In the genomic region with DNA sequence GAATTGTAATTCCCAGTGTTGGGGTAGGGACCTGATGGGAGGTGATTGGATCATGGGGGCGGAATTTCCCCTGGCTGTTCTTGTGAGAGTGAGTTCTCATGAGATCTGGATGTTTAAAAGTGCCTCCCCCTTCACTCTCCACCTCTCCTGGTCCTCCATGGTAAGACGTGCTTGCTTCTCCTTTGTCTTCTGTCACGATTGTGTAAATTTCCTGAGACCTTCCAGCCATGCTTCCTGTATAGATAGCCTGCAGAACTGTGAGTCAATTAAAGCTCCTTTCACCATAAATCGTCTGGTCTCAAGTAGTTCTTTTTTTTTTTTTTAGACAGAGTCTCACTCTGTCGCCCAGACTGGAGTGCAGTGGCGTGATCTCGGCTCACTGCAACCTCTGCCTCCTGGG, we compare ENCODE assay signal across 23 cellular contexts. TPM values are rescaled to one million over a fixed set of nuclear protein-coding genes. Genes with fewer than 3 reads are reported as not detected.
A peak's percentile ranks its signal among the peaks of the same experiment; 100 is the strongest.
DNase-seq lines count a peak whose midpoint lies in the region; ATAC-seq and TF ChIP-seq lines count a peak whose summit lies in the region.
"Had no signal": no experiment of that assay in that cellular context is flagged by ENCODE, and none has a peak within 500 bp of the region (broad histone marks: within the 10 kb centered on the region; RNA-seq: fewer than 3 reads in every experiment).

No MANE protein-coding gene starts in this region.

- ATAC-seq in naive thymus-derived CD4-positive, alpha-beta T cell = peak; percentile 36
- ATAC-seq in body of pancreas = no peak
- ATAC-seq in stimulated activated naive CD8-positive, alpha-beta T cell treated with anti-CD3 and anti-CD28 coated beads, Interleukin-15, amount 100 ng/mL, for 72 hours = no peak
- ATAC-seq: activated naive CD8-positive, alpha-beta T cell treated with anti-CD3 and anti-CD28 coated beads, Interleukin-2, amount 50 U/mL, for 24 hours; activated T-cell treated with anti-CD3 and anti-CD28 coated beads, Interleukin-2, amount 50 U/mL, for 4 hours; psoas muscle had no signal

- H3K27ac ChIP-seq in naive thymus-derived CD4-positive, alpha-beta T cell (ENCODE audit: low read depth, low read length) = no peak overlapping the region
- no peak overlapping the region for H3K27ac ChIP-seq in body of pancreas
- H3K27ac ChIP-seq: left ventricle myocardium inferior, psoas muscle, SK-N-MC, VCaP had no signal

- DNase-seq in CD1c-positive myeloid dendritic cell (ENCODE audit: extremely low spot score) (peak; percentile 30), NB4 (ENCODE audit: low read depth) (peak; percentile 44), UCSD-AML1 (lab: John Stamatoyannopoulos, UW; ENCODE audit: unreplicated experiment) (peak; percentile 19), ureter (ENCODE audit: low spot score) (no peak), body of pancreas (no peak)
- no peak for DNase-seq in naive thymus-derived CD4-positive, alpha-beta T cell
- DNase-seq in stimulated activated naive CD8-positive, alpha-beta T cell treated with anti-CD3 and anti-CD28 coated beads, Interleukin-15, amount 100 ng/mL, for 72 hours = no peak
- DNase-seq: ACHN; activated CD4-positive, alpha-beta T cell treated with anti-CD3 and anti-CD28 coated beads, Interleukin-2, amount 10 ng/mL, durations not matched to agents 7 days and 5 days; activated naive CD8-positive, alpha-beta T cell treated with anti-CD3 and anti-CD28 coated beads, Interleukin-2, amount 50 U/mL, for 24 hours; activated T-cell treated with anti-CD3 and anti-CD28 coated beads, Interleukin-2, amount 50 U/mL, for 4 hours; cerebellar nuclear complex; COR-L47; DMS79 treated with DMSO at 0.1 percent for 48 hours; islet precursor cell; left ventricle myocardium inferior; NCI-H1105 treated with DMSO at 0.1 percent for 48 hours; NCI-H1930; NCI-H526; psoas muscle; stimulated activated naive CD4-positive, alpha-beta T cell had no signal

- no peaks in the 10 kb centered on the region for H3K27me3 Mint-ChIP-seq in naive thymus-derived CD4-positive, alpha-beta T cell
- H3K27me3 Mint-ChIP-seq in stimulated activated naive CD8-positive, alpha-beta T cell treated with anti-CD3 and anti-CD28 coated beads, Interleukin-15, amount 100 ng/mL, for 72 hours = no peaks in the 10 kb centered on the region
- H3K27me3 Mint-ChIP-seq: activated CD4-positive, alpha-beta T cell treated with anti-CD3 and anti-CD28 coated beads, Interleukin-2, amount 10 ng/mL, durations not matched to agents 7 days and 5 days; activated naive CD8-positive, alpha-beta T cell treated with anti-CD3 and anti-CD28 coated beads, Interleukin-2, amount 50 U/mL, for 24 hours had no signal

- peaks cover 0 to 18% (median 10%) of the 10 kb centered on the region in 7 donors for H3K4me1 Mint-ChIP-seq in naive thymus-derived CD4-positive, alpha-beta T cell
- peaks cover 19% of the 10 kb centered on the region for H3K4me1 Mint-ChIP-seq in stimulated activated naive CD8-positive, alpha-beta T cell treated with anti-CD3 and anti-CD28 coated beads, Interleukin-15, amount 100 ng/mL, for 72 hours

- POLR2A ChIA-PET in naive thymus-derived CD4-positive, alpha-beta T cell (lab: Charles Lee) = no interaction called here

- no peaks in the 10 kb centered on the region for H3K36me3 ChIP-seq in naive thymus-derived CD4-positive, alpha-beta T cell (ENCODE audit: control insufficient read depth in 2 of 3, insufficient read depth in 3 of 3, low read length in 3 of 3)
- H3K36me3 ChIP-seq in body of pancreas (replicated peaks in 1 of 2; ENCODE audit: insufficient read depth in 1 of 2, low read depth in 2 of 2) = no peaks in the 10 kb centered on the region
- H3K36me3 ChIP-seq: left ventricle myocardium inferior had no signal

- H3K4me3 ChIP-seq in NB4 (ENCODE audit: low read depth, low read length) (no peak overlapping the region), body of pancreas (no peak overlapping the region)
- H3K4me3 ChIP-seq in naive thymus-derived CD4-positive, alpha-beta T cell (ENCODE audit: low read length) = no peak overlapping the region
- H3K4me3 ChIP-seq: left ventricle myocardium inferior, psoas muscle, SK-N-MC had no signal

- H3K27ac Mint-ChIP-seq in naive thymus-derived CD4-positive, alpha-beta T cell = no peak overlapping the region
- H3K27ac Mint-ChIP-seq in stimulated activated naive CD8-positive, alpha-beta T cell treated with anti-CD3 and anti-CD28 coated beads, Interleukin-15, amount 100 ng/mL, for 72 hours = no peak overlapping the region
- H3K27ac Mint-ChIP-seq: activated CD4-positive, alpha-beta T cell treated with anti-CD3 and anti-CD28 coated beads, Interleukin-2, amount 10 ng/mL, durations not matched to agents 7 days and 5 days; activated naive CD8-positive, alpha-beta T cell treated with anti-CD3 and anti-CD28 coated beads, Interleukin-2, amount 50 U/mL, for 24 hours had no signal

- no peak for TF ChIP-seq POLR2A in NB4 (IDR thresholded peaks at IDR 0.05; ENCODE audit: extremely low read depth, insufficient read length)
- TF ChIP-seq POLR2A in body of pancreas (IDR thresholded peaks at IDR 0.05) = no peak

- 71 to 90% methylated on average over 7 of the region's 7 CpGs for WGBS in body of pancreas, 2 donors

- no peaks in the 10 kb centered on the region for H3K27me3 ChIP-seq in naive thymus-derived CD4-positive, alpha-beta T cell (ENCODE audit: control insufficient read depth in 2 of 2, insufficient read depth in 2 of 2, low read length in 2 of 2)
- H3K27me3 ChIP-seq in body of pancreas = no peaks in the 10 kb centered on the region

- H3K4me1 ChIP-seq in naive thymus-derived CD4-positive, alpha-beta T cell (ENCODE audit: control insufficient read depth in 2 of 2, insufficient read depth in 2 of 2, low read length in 2 of 2) = no peaks in the 10 kb centered on the region
- H3K4me1 ChIP-seq in body of pancreas = no peaks in the 10 kb centered on the region

- H3K9me3 Mint-ChIP-seq in naive thymus-derived CD4-positive, alpha-beta T cell = peaks cover 0 to 1% (median 0%) of the 10 kb centered on the region in 11 donors
- no peaks in the 10 kb centered on the region for H3K9me3 Mint-ChIP-seq in stimulated activated naive CD8-positive, alpha-beta T cell treated with anti-CD3 and anti-CD28 coated beads, Interleukin-15, amount 100 ng/mL, for 72 hours
- H3K9me3 Mint-ChIP-seq: activated CD4-positive, alpha-beta T cell treated with anti-CD3 and anti-CD28 coated beads, Interleukin-2, amount 10 ng/mL, durations not matched to agents 7 days and 5 days; activated naive CD8-positive, alpha-beta T cell treated with anti-CD3 and anti-CD28 coated beads, Interleukin-2, amount 50 U/mL, for 24 hours; activated T-cell treated with anti-CD3 and anti-CD28 coated beads, Interleukin-2, amount 50 U/mL, for 4 hours had no signal

- H3K4me3 Mint-ChIP-seq in naive thymus-derived CD4-positive, alpha-beta T cell = no peak overlapping the region
- no peak overlapping the region for H3K4me3 Mint-ChIP-seq in stimulated activated naive CD8-positive, alpha-beta T cell treated with anti-CD3 and anti-CD28 coated beads, Interleukin-15, amount 100 ng/mL, for 72 hours
- H3K4me3 Mint-ChIP-seq: activated CD4-positive, alpha-beta T cell treated with anti-CD3 and anti-CD28 coated beads, Interleukin-2, amount 10 ng/mL, durations not matched to agents 7 days and 5 days; activated naive CD8-positive, alpha-beta T cell treated with anti-CD3 and anti-CD28 coated beads, Interleukin-2, amount 50 U/mL, for 24 hours; activated T-cell treated with anti-CD3 and anti-CD28 coated beads, Interleukin-2, amount 50 U/mL, for 4 hours had no signal

- TF ChIP-seq CTCF in NB4 (IDR thresholded peaks at IDR 0.05; ENCODE audit: low read depth, low read length) (no peak), body of pancreas (IDR thresholded peaks at IDR 0.05) (no peak)

- H3K9me3 ChIP-seq in naive thymus-derived CD4-positive, alpha-beta T cell (ENCODE audit: control insufficient read depth in 2 of 3, low read length in 3 of 3) = no peaks in the 10 kb centered on the region
- H3K9me3 ChIP-seq in body of pancreas = no peaks in the 10 kb centered on the region
- H3K9me3 ChIP-seq: left ventricle myocardium inferior, psoas muscle had no signal

- CTCF ChIA-PET in naive thymus-derived CD4-positive, alpha-beta T cell (lab: Charles Lee) = no interaction called here

- intact Hi-C loops in naive thymus-derived CD4-positive, alpha-beta T cell (cut with micrococcal nuclease) = no loop called here
- intact Hi-C loops in body of pancreas (cut with DNase I) = no loop called here

- H3K36me3 Mint-ChIP-seq in naive thymus-derived CD4-positive, alpha-beta T cell = peaks cover 0 to 7% (median 0%) of the 10 kb centered on the region in 5 donors

RNA-seq across cellular contexts. Expression of a gene that starts 42.3 kb away (rescaled TPM):
- total RNA-seq in naive thymus-derived CD4-positive, alpha-beta T cell = 10 to 100 TPM in 4 of 5 experiments, 1 to 10 TPM in 1; 6.7 to 97.7 (median 53.0) TPM
- polyA plus RNA-seq in naive thymus-derived CD4-positive, alpha-beta T cell = 10 to 100 TPM; 25.2 to 53.4 TPM
- total RNA-seq in ureter (41.4 TPM), body of pancreas (10 to 100 TPM; 13.0 to 14.5 TPM)

Comparison
In these comparisons a context has a peak if more than half of its experiments do, and no peak if none do; other contexts are left out.
1. DNase-seq: peak in CD1c-positive myeloid dendritic cell (single experiment), NB4 (single experiment) and UCSD-AML1 (single experiment); none in naive thymus-derived CD4-positive, alpha-beta T cell (0 of 9), ureter (single experiment), body of pancreas (0 of 4) and stimulated activated naive CD8-positive, alpha-beta T cell treated with anti-CD3 and anti-CD28 coated beads, Interleukin-15, amount 100 ng/mL, for 72 hours (0 of 2).